Comparison of ENCODE assay signal across 18 cellular contexts in genomic region chr15:85455851-85456250, GRCh38.
"Had no signal": no experiment of that assay in that cellular context is flagged by ENCODE, and none has a peak within 500 bp of the region (broad histone marks: within the 10 kb centered on the region; RNA-seq: fewer than 3 reads in every experiment).

No MANE protein-coding gene starts in this region.

- H3K9ac ChIP-seq: parathyroid adenoma had no signal

- H3K27ac ChIP-seq: body of pancreas, foreskin keratinocyte, parathyroid adenoma, tibial nerve, uterus had no signal

- H3K36me3 ChIP-seq: tibial nerve, uterus had no signal

- H3K4me3 ChIP-seq: body of pancreas, tibial nerve, uterus had no signal

- H3K9me3 ChIP-seq: body of pancreas had no signal

- DNase-seq: activated CD4-positive, alpha-beta memory T cell treated with anti-CD3 and anti-CD28 coated beads, Interleukin-2, amount 10 ng/mL, durations not matched to agents 7 days and 5 days; activated gamma-delta T cell treated with Interleukin-2 at 50 U/mL for 16 hours; activated T-cell treated with anti-CD3 and anti-CD28 coated beads, Interleukin-2, amount 50 U/mL, for 48 hours; amniotic stem cell; body of pancreas; cortex of kidney; effector CD4-positive, alpha-beta T cell; foreskin keratinocyte; glutamatergic neuron; hypothalamus; stimulated activated CD4-positive, alpha-beta T cell treated with anti-CD3 and anti-CD28 coated beads, Interleukin-2, amount 100 ng/mL, for 48 hours; stimulated activated naive CD4-positive, alpha-beta T cell treated with Interleukin-2 at 50 U/mL for 16 hours; substantia nigra; uterus had no signal

- H3K27me3 Mint-ChIP-seq: activated CD4-positive, alpha-beta memory T cell treated with anti-CD3 and anti-CD28 coated beads, Interleukin-2, amount 10 ng/mL, durations not matched to agents 7 days and 5 days; activated naive CD8-positive, alpha-beta T cell; central memory CD8-positive, alpha-beta T cell had no signal

- H3K4me1 ChIP-seq: parathyroid adenoma had no signal

- H3K4me3 Mint-ChIP-seq: activated CD4-positive, alpha-beta memory T cell treated with anti-CD3 and anti-CD28 coated beads, Interleukin-2, amount 10 ng/mL, durations not matched to agents 7 days and 5 days; activated naive CD8-positive, alpha-beta T cell; central memory CD8-positive, alpha-beta T cell had no signal

- H3K27me3 ChIP-seq: body of pancreas, foreskin keratinocyte, tibial nerve, uterus had no signal

- H2AFZ ChIP-seq: parathyroid adenoma had no signal

- ATAC-seq: body of pancreas, foreskin keratinocyte had no signal

- H3K27ac Mint-ChIP-seq: activated CD4-positive, alpha-beta memory T cell treated with anti-CD3 and anti-CD28 coated beads, Interleukin-2, amount 10 ng/mL, durations not matched to agents 7 days and 5 days; activated naive CD8-positive, alpha-beta T cell had no signal
